In genomic region chr7:29106128-29106988, GRCh38 we compare ENCODE assay signal across 8 cellular contexts. TPM values are rescaled to one million over a fixed set of nuclear protein-coding genes. Genes with fewer than 3 reads are reported as not detected.
A peak's percentile ranks its signal among the peaks of the same experiment; 100 is the strongest.
DNase-seq lines count a peak whose midpoint lies in the region; ATAC-seq lines count a peak whose summit lies in the region.

No MANE protein-coding gene starts in this region.

- H3K27me3 Mint-ChIP-seq in activated T-cell treated with anti-CD3 and anti-CD28 coated beads, Interleukin-2, amount 50 U/mL, for 4 hours (ENCODE audit: low read depth), result peaks cover 4% of the 10 kb centered on the region
- peaks cover 22% of the 10 kb centered on the region for H3K27me3 Mint-ChIP-seq in activated naive CD8-positive, alpha-beta T cell treated with anti-CD3 and anti-CD28 coated beads, Interleukin-2, amount 10 ng/mL, durations not matched to agents 7 days and 5 days

- no peaks in the 10 kb centered on the region for H3K9me3 Mint-ChIP-seq in activated T-cell treated with anti-CD3 and anti-CD28 coated beads, Interleukin-2, amount 50 U/mL, for 4 hours
- no peaks in the 10 kb centered on the region for H3K9me3 Mint-ChIP-seq in activated naive CD8-positive, alpha-beta T cell treated with anti-CD3 and anti-CD28 coated beads, Interleukin-2, amount 10 ng/mL, durations not matched to agents 7 days and 5 days

- H3K27ac Mint-ChIP-seq in activated naive CD8-positive, alpha-beta T cell treated with anti-CD3 and anti-CD28 coated beads, Interleukin-2, amount 10 ng/mL, durations not matched to agents 7 days and 5 days, result no peak overlapping the region

- DNase-seq in activated T-cell treated with anti-CD3 and anti-CD28 coated beads, Interleukin-2, amount 50 U/mL, for 4 hours, result no peak
- no peak for DNase-seq in activated T-cell treated with anti-CD3 and anti-CD28 coated beads, Interleukin-2, amount 50 U/mL, for 1 hour
- peak; percentile 87 for DNase-seq in NCI-H460 (ENCODE audit: extremely low read depth, low read depth)
- peak; percentile 30 for DNase-seq in activated naive CD8-positive, alpha-beta T cell treated with anti-CD3 and anti-CD28 coated beads, Interleukin-2, amount 10 ng/mL, durations not matched to agents 7 days and 5 days
- no peak for DNase-seq in left ventricle myocardium superior
- DNase-seq in renal cortical epithelial cell (ENCODE audit: low read depth), result peak; percentile 74

- no peak overlapping the region for H3K4me3 Mint-ChIP-seq in activated T-cell treated with anti-CD3 and anti-CD28 coated beads, Interleukin-2, amount 50 U/mL, for 4 hours
- H3K4me3 Mint-ChIP-seq in activated naive CD8-positive, alpha-beta T cell treated with anti-CD3 and anti-CD28 coated beads, Interleukin-2, amount 10 ng/mL, durations not matched to agents 7 days and 5 days, result no peak overlapping the region

- POLR2A ChIA-PET in activated naive CD8-positive, alpha-beta T cell treated with anti-CD3 and anti-CD28 coated beads, Interleukin-2, amount 10 ng/mL, durations not matched to agents 7 days and 5 days (lab: Charles Lee), result interaction anchor here (1.1 kb wide), 1 partner anchor 179 kb away, joined by 3 read pairs; no protein-coding TSS in a partner anchor

- H3K36me3 Mint-ChIP-seq in activated T-cell treated with anti-CD3 and anti-CD28 coated beads, Interleukin-2, amount 50 U/mL, for 4 hours (ENCODE audit: insufficient read depth), result no peaks in the 10 kb centered on the region
- H3K36me3 Mint-ChIP-seq in activated naive CD8-positive, alpha-beta T cell treated with anti-CD3 and anti-CD28 coated beads, Interleukin-2, amount 10 ng/mL, durations not matched to agents 7 days and 5 days, result no peaks in the 10 kb centered on the region

- intact Hi-C loops in left ventricle myocardium superior (cut with micrococcal nuclease), result no loop called here

- peaks cover 1% of the 10 kb centered on the region for H3K4me1 Mint-ChIP-seq in activated T-cell treated with anti-CD3 and anti-CD28 coated beads, Interleukin-2, amount 50 U/mL, for 4 hours (ENCODE audit: low read depth)
- peaks cover 3% of the 10 kb centered on the region for H3K4me1 Mint-ChIP-seq in activated naive CD8-positive, alpha-beta T cell treated with anti-CD3 and anti-CD28 coated beads, Interleukin-2, amount 10 ng/mL, durations not matched to agents 7 days and 5 days

- ATAC-seq in activated T-cell treated with anti-CD3 and anti-CD28 coated beads, Interleukin-2, amount 50 U/mL, for 4 hours, result peak; percentile 59
- ATAC-seq in HG02981 (IDR thresholded peaks at IDR 0.05; ENCODE audit: unreplicated experiment), result peak; percentile 61
- peak; percentile 56 for ATAC-seq in activated naive CD8-positive, alpha-beta T cell treated with anti-CD3 and anti-CD28 coated beads, Interleukin-2, amount 10 ng/mL, durations not matched to agents 7 days and 5 days (ENCODE audit: low read depth)
- ATAC-seq in left ventricle myocardium superior, result peak; percentile 83
- ATAC-seq in GM19397 (IDR thresholded peaks at IDR 0.05; ENCODE audit: unreplicated experiment), result no peak

RNA-seq across cellular contexts. Expression of gene CPVL, which starts 40.0 kb away (rescaled TPM):
- total RNA-seq in activated T-cell treated with anti-CD3 and anti-CD28 coated beads, Interleukin-2, amount 50 U/mL, for 4 hours, result under 1 TPM in 1 of 3 donors, not detected in 2; 0.45 TPM
- total RNA-seq in NCI-H460 (2014; rRNA removed; shearing (Covaris generic)), result 30.0 and 33.0 TPM in 2 replicates
- 30.2 and 33.0 TPM in 2 replicates for polyA plus RNA-seq in NCI-H460 (2014; cell fraction: nucleus; rRNA removed)
- 1 to 10 TPM in 1 of 2 experiments, under 1 TPM in 1; 0.75 to 1.2 TPM for total RNA-seq in activated naive CD8-positive, alpha-beta T cell treated with anti-CD3 and anti-CD28 coated beads, Interleukin-2, amount 10 ng/mL, durations not matched to agents 7 days and 5 days
- total RNA-seq in left ventricle myocardium superior, result 72.6 TPM
- total RNA-seq in renal cortical epithelial cell, result 18.2 and 23.2 TPM in 2 replicates

Comparison
In these comparisons a context has a peak if more than half of its experiments do, and no peak if none do; other contexts are left out.
1. DNase-seq: peak in NCI-H460 (single experiment), activated naive CD8-positive, alpha-beta T cell treated with anti-CD3 and anti-CD28 coated beads, Interleukin-2, amount 10 ng/mL, durations not matched to agents 7 days and 5 days (single experiment) and renal cortical epithelial cell (single experiment); none in activated T-cell treated with anti-CD3 and anti-CD28 coated beads, Interleukin-2, amount 50 U/mL, for 4 hours (single experiment), activated T-cell treated with anti-CD3 and anti-CD28 coated beads, Interleukin-2, amount 50 U/mL, for 1 hour (single experiment) and left ventricle myocardium superior (single experiment).